Comparison of ENCODE assay signal across 20 cellular contexts in genomic region chr3:108512671-108513070, GRCh38.
"Had no signal": no experiment of that assay in that cellular context is flagged by ENCODE, and none has a peak within 500 bp of the region (broad histone marks: within the 10 kb centered on the region; RNA-seq: fewer than 3 reads in every experiment).

No MANE protein-coding gene starts in this region.

- ATAC-seq: gastrocnemius medialis, heart right ventricle, left colon, left lobe of liver, lower lobe of right lung, mucosa of descending colon had no signal

- H3K4me3 ChIP-seq: coronary artery, dorsolateral prefrontal cortex, esophagus muscularis mucosa, gastrocnemius medialis, heart right ventricle, left ventricle myocardium inferior, lower lobe of right lung, mucosa of descending colon had no signal

- DNase-seq: dermis blood vessel endothelial cell; effector CD4-positive, alpha-beta T cell; effector memory CD4-positive, alpha-beta T cell; foreskin melanocyte; gastrocnemius medialis; glutamatergic neuron; head of caudate nucleus; heart right ventricle; islet precursor cell; kidney; kidney glomerular epithelial cell; left colon; left ventricle myocardium inferior; lower lobe of right lung; mesenchymal stem cell; mucosa of descending colon had no signal

- H3K27ac ChIP-seq: coronary artery, esophagus muscularis mucosa, gastrocnemius medialis, heart right ventricle, left ventricle myocardium inferior, lower lobe of right lung had no signal

- H3K9me3 ChIP-seq: esophagus muscularis mucosa, gastrocnemius medialis, heart right ventricle, left ventricle myocardium inferior, lower lobe of right lung, mucosa of descending colon had no signal

- H3K27me3 ChIP-seq: dorsolateral prefrontal cortex, esophagus muscularis mucosa, gastrocnemius medialis, heart right ventricle had no signal

- H3K36me3 ChIP-seq: esophagus muscularis mucosa, gastrocnemius medialis, heart right ventricle, left ventricle myocardium inferior, lower lobe of right lung had no signal
